Comparison of ENCODE assay signal across 8 cellular contexts in the genomic region with DNA sequence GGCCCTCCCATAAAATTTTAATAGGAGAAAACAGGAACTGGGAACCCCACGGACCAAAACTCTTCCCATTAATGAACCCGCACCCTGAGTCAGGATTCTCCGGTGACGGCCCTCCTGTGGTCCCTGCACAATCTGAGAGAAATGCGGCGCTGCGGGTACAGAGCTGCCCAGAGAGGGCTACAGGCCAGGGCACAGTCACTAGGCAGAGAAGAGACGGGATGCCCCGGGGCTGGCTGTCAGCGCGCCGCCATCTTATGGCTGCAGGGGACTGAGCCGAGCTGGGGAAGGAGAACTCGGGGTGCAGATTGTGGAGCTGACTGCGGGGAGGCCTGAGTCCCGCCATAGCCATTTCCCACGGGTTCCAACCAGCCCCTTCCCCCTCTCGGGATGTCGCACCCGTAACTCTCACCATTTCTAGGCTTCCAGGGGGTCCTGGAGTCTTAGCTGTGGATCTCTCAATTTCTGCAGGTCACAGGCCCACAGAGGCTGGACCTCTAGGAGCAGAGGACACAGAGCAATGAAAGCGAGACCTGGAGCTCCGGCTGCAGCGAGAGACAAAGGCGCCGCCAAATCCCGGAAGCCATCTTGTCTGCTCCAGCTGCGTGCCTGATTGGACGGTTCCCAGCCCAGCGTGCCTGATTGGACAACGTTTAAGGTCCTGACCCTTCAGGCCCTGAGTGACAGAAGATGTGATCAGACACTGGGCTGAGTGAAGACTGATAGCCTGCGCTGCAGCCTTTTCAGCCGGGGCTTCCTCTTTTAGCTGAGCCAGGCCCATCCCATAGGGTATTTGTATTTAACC. TPM values are rescaled to one million over a fixed set of nuclear protein-coding genes. Genes with fewer than 3 reads are reported as not detected.
DNase-seq lines count a peak whose midpoint lies in the region; ATAC-seq and TF ChIP-seq lines count a peak whose summit lies in the region.

A gene (minus strand): TSS at position 591 of the 802 bp plus-strand sequence. CDS start 179 bp downstream, at position 412.

- no peaks in the 10 kb centered on the region for H3K9me3 Mint-ChIP-seq in Calu3 (ENCODE audit: low read depth, unreplicated experiment)

- H3K4me1 ChIP-seq in HUES6 (ENCODE audit: control insufficient read depth, insufficient read depth, low read length), result no peaks in the 10 kb centered on the region
- H3K4me1 ChIP-seq in mucosa of rectum (ENCODE audit: control insufficient read depth in 2 of 2, insufficient read depth in 2 of 2, low read length in 2 of 2), result peaks cover 0 to 4% of the 10 kb centered on the region in 2 donors

- no peaks in the 10 kb centered on the region for H3K27me3 Mint-ChIP-seq in Calu3 (ENCODE audit: unreplicated experiment)

- H3K9me3 ChIP-seq in HUES6 (ENCODE audit: control insufficient read depth, insufficient read depth, low read depth, low read length) (no peaks in the 10 kb centered on the region; the same call in 1 of the 2 replicates), mucosa of rectum (ENCODE audit: control insufficient read depth in 2 of 2, low read length in 2 of 2) (no peaks in the 10 kb centered on the region)

- H3K27ac ChIP-seq in HUES6 (ENCODE audit: low read depth, low read length), result peak within 1 kb of the TSS; percentile 96
- H3K27ac ChIP-seq in mucosa of rectum (ENCODE audit: low read depth in 2 of 2, low read length in 2 of 2), result peak within 1 kb of the TSS; percentile 94 to 95

- DNase-seq in Calu3 (peak; percentile 87), OCI-M1 (lab: John Stamatoyannopoulos, UW) (peak; percentile 98), activated T-cell treated with anti-CD3 and anti-CD28 coated beads for 4 hours (peak; percentile 72), epithelial cell of proximal tubule (ENCODE audit: low read depth) (peak; percentile 59)
- peak; percentile 88 for DNase-seq in stimulated activated CD8-positive, alpha-beta memory T cell treated with anti-CD3 and anti-CD28 coated beads, Interleukin-4, amount 100 ng/mL, for 48 hours

- peak within 1 kb of the TSS; percentile 93 for H3K4me3 ChIP-seq in HUES6 (ENCODE audit: low read depth, low read length)
- H3K4me3 ChIP-seq in epithelial cell of proximal tubule (ENCODE audit: low read depth, low read length), result peak within 1 kb of the TSS; percentile 81
- peak within 1 kb of the TSS; percentile 92 to 95 for H3K4me3 ChIP-seq in mucosa of rectum (ENCODE audit: low read length in 2 of 2)

- CTCF ChIA-PET in Calu3 (lab: Charles Lee), result no interaction called here

- H3K9ac ChIP-seq in HUES6 (ENCODE audit: low read length), result peak within 1 kb of the TSS; percentile 98
- H3K9ac ChIP-seq in mucosa of rectum (ENCODE audit: low read depth in 1 of 2, low read length in 2 of 2), result peak within 1 kb of the TSS; percentile 86 to 92

- intact Hi-C loops in Calu3 (cut with micrococcal nuclease; ENCODE audit: unreplicated experiment), result loop anchor here (5.0 kb wide), 1 partner anchor 75 kb away; a partner anchor contains a TSS

- TF ChIP-seq CTCF in Calu3 (IDR thresholded peaks at IDR 0.05; ENCODE audit: unreplicated experiment), result no peak
- peak; percentile 20 for TF ChIP-seq CTCF in epithelial cell of proximal tubule (conservative IDR thresholded peaks at IDR 0.05; ENCODE audit: low read depth, low read length)

- ATAC-seq in GM21423 (IDR thresholded peaks at IDR 0.05; ENCODE audit: unreplicated experiment), result peak; percentile 85

- peak within 1 kb of the TSS; percentile 94 for H3K27ac Mint-ChIP-seq in Calu3 (ENCODE audit: unreplicated experiment)

- peaks cover 30% of the 10 kb centered on the region for H3K36me3 Mint-ChIP-seq in Calu3 (ENCODE audit: insufficient read depth, unreplicated experiment)

- no TSS peak for BruUV-seq in Calu3 (replicated peaks; lab: Mats Ljungman, UMichigan)

- peak within 1 kb of the TSS; percentile 98 for H3K4me3 Mint-ChIP-seq in Calu3 (ENCODE audit: low read depth, unreplicated experiment)

- H3K36me3 ChIP-seq in HUES6 (ENCODE audit: control insufficient read depth, insufficient read depth, low read length), result peaks cover 25% of the 10 kb centered on the region; the same call in 1 of the 2 replicates
- H3K36me3 ChIP-seq in mucosa of rectum (ENCODE audit: control insufficient read depth in 2 of 2, insufficient read depth in 2 of 2, low read length in 2 of 2), result peaks cover 0 to 4% of the 10 kb centered on the region in 2 donors

- no peaks in the 10 kb centered on the region for H3K4me1 Mint-ChIP-seq in Calu3 (ENCODE audit: low read depth, unreplicated experiment)

- H3K27me3 ChIP-seq in HUES6 (ENCODE audit: control insufficient read depth, insufficient read depth, low read length), result no peaks in the 10 kb centered on the region
- H3K27me3 ChIP-seq in mucosa of rectum (ENCODE audit: control insufficient read depth in 2 of 2, insufficient read depth in 2 of 2, low read length in 2 of 2), result no peaks in the 10 kb centered on the region

RNA-seq across cellular contexts. Expression of the gene that starts here (rescaled TPM):
- total RNA-seq in Calu3 (2022) (15.6 and 16.1 TPM in 2 replicates), epithelial cell of proximal tubule (7.9 and 11.9 TPM in 2 replicates)

Comparison
In these comparisons a context has a peak if more than half of its experiments do, and no peak if none do; other contexts are left out.
1. Peak in every context shown above with its lines: DNase-seq, ATAC-seq, H3K4me3 ChIP-seq and H3K27ac ChIP-seq.